ENCODE assay signal across 19 cellular contexts in genomic region chr5:68440255-68440654, GRCh38.
DNase-seq lines count a peak whose midpoint lies in the region; ATAC-seq, FAIRE-seq and TF ChIP-seq lines count a peak whose summit lies in the region.
"Had no signal": no experiment of that assay in that cellular context is flagged by ENCODE, and none has a peak within 500 bp of the region (broad histone marks: within the 10 kb centered on the region; RNA-seq: fewer than 3 reads in every experiment).

No MANE protein-coding gene starts in this region.

- no peak overlapping the region for H3K9ac ChIP-seq in trophoblast cell (ENCODE audit: low read length)
- H3K9ac ChIP-seq: BLaER1 treated with 17β-estradiol and CSF1 and Interleukin-3, amounts not matched to agents 10 nM and 100 nM had no signal

- no peak overlapping the region for H4K91ac ChIP-seq in trophoblast cell (ENCODE audit: low read depth, low read length)

- H3K23ac ChIP-seq in trophoblast cell (ENCODE audit: low read length): no peak overlapping the region

- H3K27me3 Mint-ChIP-seq in activated T-helper 1 cell treated with anti-CD3 and anti-CD28 coated beads, Interleukin-12 subunit alpha, Interleukin-12 subunit beta, Interleukin-2, Interleukin-4 antibody, amounts not matched to agents 30 ng/mL and 10 ng/mL and 1 ng/mL, durations not matched to agents 14 hours and 24 hours and 36 hours (ENCODE audit: insufficient read depth): peaks cover 14% of the 10 kb centered on the region
- H3K27me3 Mint-ChIP-seq in activated naive CD8-positive, alpha-beta T cell treated with anti-CD3 and anti-CD28 coated beads for 36 hours: peaks cover 10% of the 10 kb centered on the region
- H3K27me3 Mint-ChIP-seq: B cell; CD8-positive, alpha-beta memory T cell had no signal

- H3K79me2 ChIP-seq in trophoblast cell (ENCODE audit: control insufficient read depth, insufficient read depth, low read length, poor library complexity): peaks cover 1% of the 10 kb centered on the region

- no peak overlapping the region for H2BK12ac ChIP-seq in trophoblast cell (ENCODE audit: low read length)

- peak; percentile 21 for FAIRE-seq in GM12892 (lab: Jason Lieb, UNC)
- FAIRE-seq: GM12891, HTR-8/SVneo had no signal

- no peak overlapping the region for H3K14ac ChIP-seq in trophoblast cell (ENCODE audit: low read length)

- intact Hi-C loops in activated T-helper 1 cell treated with anti-CD3 and anti-CD28 coated beads, Interleukin-12 subunit alpha, Interleukin-12 subunit beta, Interleukin-2, Interleukin-4 antibody, amounts not matched to agents 30 ng/mL and 10 ng/mL and 1 ng/mL, durations not matched to agents 14 hours and 24 hours and 36 hours (cut with micrococcal nuclease): no loop called here

- H3K36me3 ChIP-seq in trophoblast cell (ENCODE audit: control insufficient read depth in 1 of 2, insufficient read depth in 2 of 2, low read length in 2 of 2): no peaks in the 10 kb centered on the region
- no peaks in the 10 kb centered on the region for H3K36me3 ChIP-seq in H7 (replicated peaks; ENCODE audit: control insufficient read depth, insufficient read depth, low read length)
- H3K36me3 ChIP-seq: BLaER1 treated with 17β-estradiol and CSF1 and Interleukin-3, amounts not matched to agents 10 nM and 100 nM had no signal

- no peak for TF ChIP-seq POLR2A in GM12892 (IDR thresholded peaks at IDR 0.05; ENCODE audit: low read depth, low read length)

- no peaks in the 10 kb centered on the region for H3K9me3 Mint-ChIP-seq in activated T-helper 1 cell treated with anti-CD3 and anti-CD28 coated beads, Interleukin-12 subunit alpha, Interleukin-12 subunit beta, Interleukin-2, Interleukin-4 antibody, amounts not matched to agents 30 ng/mL and 10 ng/mL and 1 ng/mL, durations not matched to agents 14 hours and 24 hours and 36 hours
- peaks cover 1% of the 10 kb centered on the region for H3K9me3 Mint-ChIP-seq in activated naive CD8-positive, alpha-beta T cell treated with anti-CD3 and anti-CD28 coated beads for 36 hours
- H3K9me3 Mint-ChIP-seq: CD4-positive, CD25-positive, alpha-beta regulatory T cell; CD8-positive, alpha-beta memory T cell; H9 had no signal

- H3K4me2 ChIP-seq in trophoblast cell (ENCODE audit: low read length): no peak overlapping the region

- H3K4me3 ChIP-seq in trophoblast cell (ENCODE audit: low read depth, low read length): no peak overlapping the region
- no peak overlapping the region for H3K4me3 ChIP-seq in H7 (ENCODE audit: insufficient read depth, low read depth, low read length)
- H3K4me3 ChIP-seq: BLaER1 treated with 17β-estradiol and CSF1 and Interleukin-3, amounts not matched to agents 10 nM and 100 nM had no signal

- H3K4ac ChIP-seq in trophoblast cell (ENCODE audit: low read depth, low read length): no peak overlapping the region

- DNase-seq in GM12892 (ENCODE audit: insufficient read length) (no peak), trophoblast cell (no peak), H7 (no peak)
- DNase-seq in activated T-helper 1 cell treated with anti-CD3 and anti-CD28 coated beads, Interleukin-12 subunit alpha, Interleukin-12 subunit beta, Interleukin-2, Interleukin-4 antibody, amounts not matched to agents 30 ng/mL and 10 ng/mL and 1 ng/mL, durations not matched to agents 14 hours and 24 hours and 36 hours (ENCODE audit: low spot score): no peak
- DNase-seq in activated naive CD8-positive, alpha-beta T cell treated with anti-CD3 and anti-CD28 coated beads for 36 hours: no peak
- DNase-seq: CD4-positive, CD25-positive, alpha-beta regulatory T cell; CD8-positive, alpha-beta memory T cell; COR-L47; DMS 273 treated with DMSO at 0.1 percent for 48 hours; DND-41; EL; GOT3; H9; IMR-90 had no signal

- ATAC-seq in GM21360 (IDR thresholded peaks at IDR 0.05; ENCODE audit: unreplicated experiment): no peak

- H2BK120ac ChIP-seq in trophoblast cell (ENCODE audit: insufficient read depth, low read length, poor library complexity): peak overlapping the region; percentile 47

- no peak overlapping the region for H4K8ac ChIP-seq in trophoblast cell (ENCODE audit: low read depth, low read length)

- H4K12ac ChIP-seq in trophoblast cell (ENCODE audit: low read depth, low read length): no peak overlapping the region

- peaks cover 40% of the 10 kb centered on the region for H3K4me1 Mint-ChIP-seq in activated T-helper 1 cell treated with anti-CD3 and anti-CD28 coated beads, Interleukin-12 subunit alpha, Interleukin-12 subunit beta, Interleukin-2, Interleukin-4 antibody, amounts not matched to agents 30 ng/mL and 10 ng/mL and 1 ng/mL, durations not matched to agents 14 hours and 24 hours and 36 hours (ENCODE audit: low read depth)
- H3K4me1 Mint-ChIP-seq in activated naive CD8-positive, alpha-beta T cell treated with anti-CD3 and anti-CD28 coated beads for 36 hours: peaks cover 34% of the 10 kb centered on the region

- H3K27ac ChIP-seq in trophoblast cell (ENCODE audit: low read depth, low read length): no peak overlapping the region
- H3K27ac ChIP-seq: BLaER1 treated with 17β-estradiol and CSF1 and Interleukin-3, amounts not matched to agents 10 nM and 100 nM had no signal

- peaks cover 31% of the 10 kb centered on the region for H3K79me1 ChIP-seq in trophoblast cell (ENCODE audit: low read length)

- H3K27ac Mint-ChIP-seq in activated T-helper 1 cell treated with anti-CD3 and anti-CD28 coated beads, Interleukin-12 subunit alpha, Interleukin-12 subunit beta, Interleukin-2, Interleukin-4 antibody, amounts not matched to agents 30 ng/mL and 10 ng/mL and 1 ng/mL, durations not matched to agents 14 hours and 24 hours and 36 hours: peak overlapping the region; percentile 20
- no peak overlapping the region for H3K27ac Mint-ChIP-seq in activated naive CD8-positive, alpha-beta T cell treated with anti-CD3 and anti-CD28 coated beads for 36 hours
- H3K27ac Mint-ChIP-seq: B cell, H9 had no signal

- H3K36me3 Mint-ChIP-seq in activated T-helper 1 cell treated with anti-CD3 and anti-CD28 coated beads, Interleukin-12 subunit alpha, Interleukin-12 subunit beta, Interleukin-2, Interleukin-4 antibody, amounts not matched to agents 30 ng/mL and 10 ng/mL and 1 ng/mL, durations not matched to agents 14 hours and 24 hours and 36 hours (ENCODE audit: low read depth): no peaks in the 10 kb centered on the region
- H3K36me3 Mint-ChIP-seq in activated naive CD8-positive, alpha-beta T cell treated with anti-CD3 and anti-CD28 coated beads for 36 hours: no peaks in the 10 kb centered on the region
- H3K36me3 Mint-ChIP-seq: CD4-positive, CD25-positive, alpha-beta regulatory T cell had no signal

- H3K27me3 ChIP-seq in trophoblast cell (ENCODE audit: insufficient read depth, low read length) (no peaks in the 10 kb centered on the region), H7 (ENCODE audit: control insufficient read depth, insufficient read depth, low read length) (no peaks in the 10 kb centered on the region)
- H3K27me3 ChIP-seq: BLaER1 treated with 17β-estradiol and CSF1 and Interleukin-3, amounts not matched to agents 10 nM and 100 nM had no signal

- no peak overlapping the region for H3K4me3 Mint-ChIP-seq in activated T-helper 1 cell treated with anti-CD3 and anti-CD28 coated beads, Interleukin-12 subunit alpha, Interleukin-12 subunit beta, Interleukin-2, Interleukin-4 antibody, amounts not matched to agents 30 ng/mL and 10 ng/mL and 1 ng/mL, durations not matched to agents 14 hours and 24 hours and 36 hours
- no peak overlapping the region for H3K4me3 Mint-ChIP-seq in activated naive CD8-positive, alpha-beta T cell treated with anti-CD3 and anti-CD28 coated beads for 36 hours
- H3K4me3 Mint-ChIP-seq: B cell; CD4-positive, CD25-positive, alpha-beta regulatory T cell; CD8-positive, alpha-beta memory T cell; H9 had no signal

- H3K9me3 ChIP-seq in trophoblast cell (ENCODE audit: insufficient read depth, low read depth, low read length): no peaks in the 10 kb centered on the region
- H3K9me3 ChIP-seq: BLaER1 treated with 17β-estradiol and CSF1 and Interleukin-3, amounts not matched to agents 10 nM and 100 nM had no signal

- H2BK5ac ChIP-seq in trophoblast cell (ENCODE audit: low read depth, low read length, poor library complexity): no peak overlapping the region

- no peak overlapping the region for H2AK5ac ChIP-seq in trophoblast cell (ENCODE audit: low read length)

- WGBS in trophoblast cell (ENCODE audit: extremely low coverage, insufficient coverage, insufficient read length): no CpG with 5 or more reads among the region's 2 CpGs

- no peak overlapping the region for H3K18ac ChIP-seq in trophoblast cell (ENCODE audit: low read length)

- H2AFZ ChIP-seq in trophoblast cell (ENCODE audit: insufficient read depth, low read length, poor library complexity): no peak overlapping the region

- peaks cover 9 to 11% of the 10 kb centered on the region in 2 experiments for H3K4me1 ChIP-seq in trophoblast cell (ENCODE audit: control insufficient read depth in 1 of 2, insufficient read depth in 2 of 2, low read length in 2 of 2)
